24 cellular contexts compared by ENCODE assay signal in genomic region chr10:102283890-102284289, GRCh38. TPM values are rescaled to one million over a fixed set of nuclear protein-coding genes. Genes with fewer than 3 reads are reported as not detected.
A peak's percentile ranks its signal among the peaks of the same experiment; 100 is the strongest.
DNase-seq lines count a peak whose midpoint lies in the region; ATAC-seq and FAIRE-seq lines count a peak whose summit lies in the region.
"Had no signal": no experiment of that assay in that cellular context is flagged by ENCODE, and none has a peak within 500 bp of the region (broad histone marks: within the 10 kb centered on the region; RNA-seq: fewer than 3 reads in every experiment).

No MANE protein-coding gene starts in this region.

- POLR2A ChIA-PET in activated CD8-positive, alpha-beta T cell treated with anti-CD3 and anti-CD28 coated beads, Interleukin-2, amount 10 ng/mL, durations not matched to agents 7 days and 5 days (lab: Charles Lee): no interaction called here

- H3K4me3 ChIP-seq in CD4-positive, CD25-positive, alpha-beta regulatory T cell (ENCODE audit: low read depth, low read length): peak overlapping the region; percentile 60
- H3K4me3 ChIP-seq: hepatocyte, K562, tibial nerve had no signal

- H3K9me3 Mint-ChIP-seq in activated CD4-positive, alpha-beta T cell treated with anti-CD3 and anti-CD28 coated beads, Interleukin-2, amount 10 ng/mL, durations not matched to agents 24 days and 14 days: no peaks in the 10 kb centered on the region
- no peaks in the 10 kb centered on the region for H3K9me3 Mint-ChIP-seq in CD4-positive, CD25-positive, alpha-beta regulatory T cell
- no peaks in the 10 kb centered on the region for H3K9me3 Mint-ChIP-seq in activated CD8-positive, alpha-beta T cell treated with anti-CD3 and anti-CD28 coated beads, Interleukin-2, amount 10 ng/mL, durations not matched to agents 7 days and 5 days (ENCODE audit: insufficient read depth)
- H3K9me3 Mint-ChIP-seq: activated B cell treated with CpG ODN at 0.5 μM for 24 hours had no signal

- H3K4me1 ChIP-seq in CD4-positive, CD25-positive, alpha-beta regulatory T cell (ENCODE audit: control insufficient read depth, insufficient read depth, low read length, poor library complexity, severe bottlenecking): peaks cover 34% of the 10 kb centered on the region

- DNase-seq in activated CD4-positive, alpha-beta T cell treated with anti-CD3 and anti-CD28 coated beads, Interleukin-2, amount 10 ng/mL, durations not matched to agents 24 days and 14 days: peak; percentile 63
- DNase-seq in activated CD4-positive, alpha-beta T cell treated with anti-CD3 and anti-CD28 coated beads for 48 hours: no peak
- DNase-seq in CD4-positive, CD25-positive, alpha-beta regulatory T cell: peak in 1 of 3 donors; percentile 86
- no peak for DNase-seq in activated CD8-positive, alpha-beta T cell treated with anti-CD3 and anti-CD28 coated beads, Interleukin-2, amount 10 ng/mL, durations not matched to agents 7 days and 5 days
- no peak for DNase-seq in foreskin melanocyte
- DNase-seq: activated B cell treated with CpG ODN at 0.5 μM for 24 hours; activated CD8-positive, alpha-beta memory T cell treated with anti-CD3 and anti-CD28 coated beads, Interleukin-2, amount 50 U/mL, for 4 hours; amniotic stem cell; BE2C; effector CD8-positive, alpha-beta T cell; islet precursor cell; MV-4-11; NCI-H2029 treated with DMSO at 0.1 percent for 48 hours; NCI-H524; stimulated activated CD4-positive, alpha-beta T cell treated with anti-CD3 and anti-CD28 coated beads, Interleukin-12 subunit alpha, Interleukin-12 subunit beta, amount 100 ng/mL, for 4 hours had no signal

- H3K36me3 Mint-ChIP-seq in activated CD4-positive, alpha-beta T cell treated with anti-CD3 and anti-CD28 coated beads, Interleukin-2, amount 10 ng/mL, durations not matched to agents 24 days and 14 days (ENCODE audit: low read depth): peaks cover 22% of the 10 kb centered on the region
- peaks cover 20% of the 10 kb centered on the region for H3K36me3 Mint-ChIP-seq in CD4-positive, CD25-positive, alpha-beta regulatory T cell
- peaks cover 33% of the 10 kb centered on the region for H3K36me3 Mint-ChIP-seq in activated CD8-positive, alpha-beta T cell treated with anti-CD3 and anti-CD28 coated beads, Interleukin-2, amount 10 ng/mL, durations not matched to agents 7 days and 5 days (ENCODE audit: low read depth)

- H3K27me3 Mint-ChIP-seq in activated CD4-positive, alpha-beta T cell treated with anti-CD3 and anti-CD28 coated beads, Interleukin-2, amount 10 ng/mL, durations not matched to agents 24 days and 14 days: no peaks in the 10 kb centered on the region
- no peaks in the 10 kb centered on the region for H3K27me3 Mint-ChIP-seq in CD4-positive, CD25-positive, alpha-beta regulatory T cell
- no peaks in the 10 kb centered on the region for H3K27me3 Mint-ChIP-seq in activated CD8-positive, alpha-beta T cell treated with anti-CD3 and anti-CD28 coated beads, Interleukin-2, amount 10 ng/mL, durations not matched to agents 7 days and 5 days (ENCODE audit: low read depth)
- H3K27me3 Mint-ChIP-seq: activated B cell treated with CpG ODN at 0.5 μM for 24 hours, progenitor cell of endocrine pancreas had no signal

- H3K27me3 ChIP-seq in CD4-positive, CD25-positive, alpha-beta regulatory T cell (ENCODE audit: control insufficient read depth, insufficient read depth, low read length): no peaks in the 10 kb centered on the region
- H3K27me3 ChIP-seq: BE2C, hepatocyte, tibial nerve had no signal

- no peaks in the 10 kb centered on the region for H3K9me3 ChIP-seq in CD4-positive, CD25-positive, alpha-beta regulatory T cell (ENCODE audit: control insufficient read depth in 2 of 2, low read length in 2 of 2)
- H3K9me3 ChIP-seq: BE2C, tibial nerve had no signal

- peak overlapping the region; percentile 80 for H3K27ac Mint-ChIP-seq in activated CD4-positive, alpha-beta T cell treated with anti-CD3 and anti-CD28 coated beads, Interleukin-2, amount 10 ng/mL, durations not matched to agents 24 days and 14 days
- H3K27ac Mint-ChIP-seq in CD4-positive, CD25-positive, alpha-beta regulatory T cell: peak overlapping the region; percentile 62 to 93 (median 68)
- peak overlapping the region; percentile 73 for H3K27ac Mint-ChIP-seq in activated CD8-positive, alpha-beta T cell treated with anti-CD3 and anti-CD28 coated beads, Interleukin-2, amount 10 ng/mL, durations not matched to agents 7 days and 5 days
- H3K27ac Mint-ChIP-seq: progenitor cell of endocrine pancreas had no signal

- H3K4me1 Mint-ChIP-seq in activated CD4-positive, alpha-beta T cell treated with anti-CD3 and anti-CD28 coated beads, Interleukin-2, amount 10 ng/mL, durations not matched to agents 24 days and 14 days: peaks cover 67% of the 10 kb centered on the region
- peaks cover 28 to 72% (median 52%) of the 10 kb centered on the region in 4 donors for H3K4me1 Mint-ChIP-seq in CD4-positive, CD25-positive, alpha-beta regulatory T cell
- peaks cover 73% of the 10 kb centered on the region for H3K4me1 Mint-ChIP-seq in activated CD8-positive, alpha-beta T cell treated with anti-CD3 and anti-CD28 coated beads, Interleukin-2, amount 10 ng/mL, durations not matched to agents 7 days and 5 days (ENCODE audit: low read depth)

- CTCF ChIA-PET in activated CD8-positive, alpha-beta T cell treated with anti-CD3 and anti-CD28 coated beads, Interleukin-2, amount 10 ng/mL, durations not matched to agents 7 days and 5 days (lab: Charles Lee): interaction anchor here (0.9 to 4.4 kb wide), 8 partner anchors 15 to 443 kb away, joined by 3 to 33 read pairs (median 4); no protein-coding TSS in a partner anchor

- ATAC-seq in CD4-positive, CD25-positive, alpha-beta regulatory T cell (ENCODE audit: low read depth in 2 of 2): peak; percentile 57 to 78
- peak; percentile 61 for ATAC-seq in activated CD8-positive, alpha-beta T cell treated with anti-CD3 and anti-CD28 coated beads, Interleukin-2, amount 10 ng/mL, durations not matched to agents 7 days and 5 days
- no peak for ATAC-seq in HG02981 (IDR thresholded peaks at IDR 0.05; ENCODE audit: unreplicated experiment)
- ATAC-seq in esophagus mucosa: no peak

- FAIRE-seq in islet of Langerhans (lab: Jason Lieb, UNC): peak; percentile 38
- FAIRE-seq: K562 had no signal

- intact Hi-C loops in activated CD4-positive, alpha-beta T cell treated with anti-CD3 and anti-CD28 coated beads, Interleukin-2, amount 10 ng/mL, durations not matched to agents 24 days and 14 days (cut with micrococcal nuclease): loop anchor here (2.0 to 5.0 kb wide), 3 partner anchors 15 to 53 kb away; no protein-coding TSS in a partner anchor

- H3K27ac ChIP-seq in CD4-positive, CD25-positive, alpha-beta regulatory T cell (ENCODE audit: insufficient read depth, low read length, poor library complexity, severe bottlenecking): no peak overlapping the region
- H3K27ac ChIP-seq: hepatocyte, tibial nerve had no signal

- H3K36me3 ChIP-seq in CD4-positive, CD25-positive, alpha-beta regulatory T cell (ENCODE audit: control insufficient read depth, insufficient read depth, low read length): peaks cover 14% of the 10 kb centered on the region
- H3K36me3 ChIP-seq: tibial nerve had no signal

- peak overlapping the region; percentile 44 for H3K4me3 Mint-ChIP-seq in activated CD4-positive, alpha-beta T cell treated with anti-CD3 and anti-CD28 coated beads, Interleukin-2, amount 10 ng/mL, durations not matched to agents 24 days and 14 days
- peak overlapping the region; percentile 16 to 77 (median 26) for H3K4me3 Mint-ChIP-seq in CD4-positive, CD25-positive, alpha-beta regulatory T cell
- H3K4me3 Mint-ChIP-seq in activated CD8-positive, alpha-beta T cell treated with anti-CD3 and anti-CD28 coated beads, Interleukin-2, amount 10 ng/mL, durations not matched to agents 7 days and 5 days: peak overlapping the region; percentile 27
- H3K4me3 Mint-ChIP-seq: activated B cell treated with CpG ODN at 0.5 μM for 24 hours had no signal

RNA-seq across cellular contexts. Expression of gene GBF1, which starts 38.6 kb away (rescaled TPM):
- 45.2 and 47.7 TPM in 2 replicates for total RNA-seq in activated CD4-positive, alpha-beta T cell treated with anti-CD3 and anti-CD28 coated beads, Interleukin-2, amount 10 ng/mL, durations not matched to agents 24 days and 14 days
- 45.6 TPM for total RNA-seq in CD4-positive, CD25-positive, alpha-beta regulatory T cell
- 10 to 100 TPM in 1 of 4 donors, 1 to 10 TPM in 3; 8.8 to 10.1 (median 9.9) TPM for polyA plus RNA-seq in CD4-positive, CD25-positive, alpha-beta regulatory T cell
- total RNA-seq in activated CD8-positive, alpha-beta T cell treated with anti-CD3 and anti-CD28 coated beads, Interleukin-2, amount 10 ng/mL, durations not matched to agents 7 days and 5 days: 10 to 100 TPM; 39.8 to 42.9 TPM
- total RNA-seq in esophagus mucosa: 24.0 TPM

RNA-seq across cellular contexts. Expression of gene PITX3, which starts 42.6 kb away (rescaled TPM):
- total RNA-seq in activated CD4-positive, alpha-beta T cell treated with anti-CD3 and anti-CD28 coated beads, Interleukin-2, amount 10 ng/mL, durations not matched to agents 24 days and 14 days: 0.54 and 0.86 TPM in 2 replicates
- total RNA-seq in CD4-positive, CD25-positive, alpha-beta regulatory T cell: not detected
- polyA plus RNA-seq in CD4-positive, CD25-positive, alpha-beta regulatory T cell: not detected
- not detected for total RNA-seq in activated CD8-positive, alpha-beta T cell treated with anti-CD3 and anti-CD28 coated beads, Interleukin-2, amount 10 ng/mL, durations not matched to agents 7 days and 5 days
- not detected for total RNA-seq in esophagus mucosa
- total RNA-seq: A172, activated B cell treated with CpG ODN at 0.5 μM for 24 hours, hepatocyte, progenitor cell of endocrine pancreas, tibial nerve had no signal
- polyA plus RNA-seq: neural cell had no signal

RNA-seq across cellular contexts. Expression of gene ELOVL3, which starts 57.8 kb away (rescaled TPM):
- 0.14 TPM in 1 of 2 replicates, not detected in the other for total RNA-seq in activated CD4-positive, alpha-beta T cell treated with anti-CD3 and anti-CD28 coated beads, Interleukin-2, amount 10 ng/mL, durations not matched to agents 24 days and 14 days
- total RNA-seq in CD4-positive, CD25-positive, alpha-beta regulatory T cell: not detected
- polyA plus RNA-seq in CD4-positive, CD25-positive, alpha-beta regulatory T cell: under 1 TPM in 1 of 4 donors, not detected in 3; 0.16 TPM
- not detected for total RNA-seq in activated CD8-positive, alpha-beta T cell treated with anti-CD3 and anti-CD28 coated beads, Interleukin-2, amount 10 ng/mL, durations not matched to agents 7 days and 5 days
- total RNA-seq in esophagus mucosa: not detected
- total RNA-seq: A172, activated B cell treated with CpG ODN at 0.5 μM for 24 hours, hepatocyte, progenitor cell of endocrine pancreas, tibial nerve had no signal
- polyA plus RNA-seq: hepatocyte, neural cell had no signal

Comparison
In these comparisons a context has a peak if more than half of its experiments do, and no peak if none do; other contexts are left out.
1. ATAC-seq: peak in CD4-positive, CD25-positive, alpha-beta regulatory T cell (2 of 2) and activated CD8-positive, alpha-beta T cell treated with anti-CD3 and anti-CD28 coated beads, Interleukin-2, amount 10 ng/mL, durations not matched to agents 7 days and 5 days (single experiment); none in HG02981 (single experiment) and esophagus mucosa (single experiment).
2. Peak in every context shown above with its lines, with median percentiles within 50 percentile points of each other: H3K27ac Mint-ChIP-seq and H3K4me3 Mint-ChIP-seq.